Comparison of ENCODE assay signal across 8 cellular contexts in the genomic region with DNA sequence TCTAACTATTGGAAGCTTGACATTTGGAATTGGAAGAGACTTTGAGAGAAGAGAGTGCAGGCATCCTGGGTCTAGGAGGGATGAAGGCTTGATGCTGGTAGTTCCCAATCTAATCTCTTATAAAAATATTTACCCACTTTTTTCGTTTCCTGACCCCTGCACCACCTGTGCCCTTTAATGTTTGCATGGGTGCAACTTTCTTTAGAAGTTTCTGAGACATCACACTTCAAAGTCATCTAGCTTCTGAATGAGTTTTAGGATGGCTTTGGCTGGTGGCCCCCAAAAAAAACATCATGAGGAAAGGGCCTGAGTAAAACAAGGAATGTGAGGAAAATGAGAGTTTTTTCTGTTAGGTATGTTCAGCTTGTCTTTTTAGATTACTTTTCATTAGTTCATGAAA. TPM values are rescaled to one million over a fixed set of nuclear protein-coding genes. Genes with fewer than 3 reads are reported as not detected.
DNase-seq lines count a peak whose midpoint lies in the region; ATAC-seq and TF ChIP-seq lines count a peak whose summit lies in the region.

No MANE protein-coding gene starts in this region.

- H2BK15ac ChIP-seq in mesenchymal stem cell (ENCODE audit: low read depth, poor library complexity, severe bottlenecking): no peak overlapping the region

- no peak overlapping the region for H2BK120ac ChIP-seq in mesenchymal stem cell (ENCODE audit: low read depth, low read length)

- H3K9me3 Mint-ChIP-seq in brain: peaks cover 0 to 8% (median 4%) of the 10 kb centered on the region in 5 experiments

- H3K27ac ChIP-seq in heart left ventricle: peak overlapping the region in 4 of 12 donors; percentile 66 to 88 (median 86)
- H3K27ac ChIP-seq in mesenchymal stem cell (ENCODE audit: low read length, poor library complexity, severe bottlenecking): no peak overlapping the region
- peak overlapping the region; percentile 85 for H3K27ac ChIP-seq in upper lobe of right lung

- H4K8ac ChIP-seq in mesenchymal stem cell (ENCODE audit: low read length): no peak overlapping the region

- H3K18ac ChIP-seq in mesenchymal stem cell (ENCODE audit: low read depth in 1 of 2, low read length in 2 of 2): no peak overlapping the region

- no peak overlapping the region for H3K14ac ChIP-seq in mesenchymal stem cell (ENCODE audit: low read length in 2 of 2)

- no peak overlapping the region for H3K4ac ChIP-seq in mesenchymal stem cell (ENCODE audit: low read depth in 1 of 2, low read length in 2 of 2)

- H3K27ac Mint-ChIP-seq in brain: peak overlapping the region; percentile 91 to 97 (median 95)

- H2BK12ac ChIP-seq in mesenchymal stem cell (ENCODE audit: low read length in 2 of 2): no peak overlapping the region

- H3K4me1 ChIP-seq in heart left ventricle (peaks cover 0 to 22% (median 15%) of the 10 kb centered on the region in 12 donors), mesenchymal stem cell (ENCODE audit: control insufficient read depth, insufficient read depth, low read depth, low read length) (no peaks in the 10 kb centered on the region), upper lobe of right lung (peaks cover 13% of the 10 kb centered on the region)

- peaks cover 40% of the 10 kb centered on the region for H3K36me3 Mint-ChIP-seq in brain

- peaks cover 34% of the 10 kb centered on the region for H3K4me1 Mint-ChIP-seq in brain

- ATAC-seq in heart left ventricle: no peak
- no peak for ATAC-seq in left ventricle myocardium superior
- ATAC-seq in upper lobe of right lung: no peak
- no peak for ATAC-seq in GM18520 (IDR thresholded peaks at IDR 0.05; ENCODE audit: unreplicated experiment)

- WGBS in heart left ventricle, 4 donors: 0 to 3% (median 1%) methylated on average over 1 of the region's 1 CpG
- WGBS in mesenchymal stem cell: no CpG with 5 or more reads among the region's 1 CpG

- no peak overlapping the region for H4K91ac ChIP-seq in mesenchymal stem cell (ENCODE audit: low read length)

- no peak for TF ChIP-seq CTCF in heart left ventricle (IDR thresholded peaks at IDR 0.05)
- TF ChIP-seq CTCF in brain (conservative IDR thresholded peaks at IDR 0.05): no peak
- no peak for TF ChIP-seq CTCF in upper lobe of right lung (IDR thresholded peaks at IDR 0.05)

- H3K27me3 ChIP-seq in heart left ventricle (no peaks in the 10 kb centered on the region), mesenchymal stem cell (ENCODE audit: control insufficient read depth in 1 of 2, insufficient read depth in 1 of 2, low read length in 2 of 2) (no peaks in the 10 kb centered on the region), upper lobe of right lung (no peaks in the 10 kb centered on the region)

- no peak for TF ChIP-seq POLR2A in heart left ventricle (IDR thresholded peaks at IDR 0.05)

- H3K4me3 Mint-ChIP-seq in brain: peak overlapping the region; percentile 94 to 98 (median 97)

- no peak overlapping the region for H2BK5ac ChIP-seq in mesenchymal stem cell (ENCODE audit: low read depth, low read length, poor library complexity, severe bottlenecking)

- H3K4me2 ChIP-seq in mesenchymal stem cell (ENCODE audit: low read length, poor library complexity, severe bottlenecking): peak overlapping the region; percentile 49

- peaks cover 15% of the 10 kb centered on the region for H3K79me1 ChIP-seq in mesenchymal stem cell (replicated peaks; ENCODE audit: low read length, poor library complexity, severe bottlenecking)

- H3K9me3 ChIP-seq in heart left ventricle (no peaks in the 10 kb centered on the region), mesenchymal stem cell (ENCODE audit: control insufficient read depth, low read length) (no peaks in the 10 kb centered on the region), upper lobe of right lung (no peaks in the 10 kb centered on the region)

- DNase-seq in heart left ventricle (no peak), left ventricle myocardium superior (no peak), mesenchymal stem cell (no peak), upper lobe of right lung (no peak), midbrain (lab: John Stamatoyannopoulos, UW) (no peak), putamen (ENCODE audit: low spot score) (no peak)

- no peak overlapping the region for H3K23ac ChIP-seq in mesenchymal stem cell (ENCODE audit: low read length in 2 of 2)

- intact Hi-C loops in heart left ventricle (cut with DNase I) (no loop called here), left ventricle myocardium superior (cut with micrococcal nuclease) (no loop called here), upper lobe of right lung (cut with DNase I) (no loop called here)

- no peak overlapping the region for H2AK5ac ChIP-seq in mesenchymal stem cell (ENCODE audit: low read length, severe bottlenecking)

- H2AFZ ChIP-seq in mesenchymal stem cell (ENCODE audit: low read depth, low read length): no peak overlapping the region

- H3K9ac ChIP-seq in mesenchymal stem cell (ENCODE audit: low read length): peak overlapping the region; percentile 96

- H3K4me3 ChIP-seq in heart left ventricle (peak overlapping the region; percentile 72 to 98 (median 85)), mesenchymal stem cell (ENCODE audit: insufficient read depth in 1 of 2, low read depth in 1 of 2, low read length in 2 of 2) (peak overlapping the region in 1 of 2 experiments; percentile 99), upper lobe of right lung (peak overlapping the region; percentile 95)

- H3K36me3 ChIP-seq in heart left ventricle: peaks cover 0 to 33% (median 15%) of the 10 kb centered on the region in 9 donors
- H3K36me3 ChIP-seq in mesenchymal stem cell (ENCODE audit: control insufficient read depth in 1 of 2, insufficient read depth in 2 of 2, low read depth in 1 of 2, low read length in 2 of 2): peaks cover 3 to 26% of the 10 kb centered on the region in 2 experiments
- peaks cover 9% of the 10 kb centered on the region for H3K36me3 ChIP-seq in upper lobe of right lung

- peaks cover 16% of the 10 kb centered on the region for H3K27me3 Mint-ChIP-seq in brain

RNA-seq across cellular contexts. Expression of a gene that starts 1.1 kb away (rescaled TPM):
- total RNA-seq in heart left ventricle (10 to 100 TPM in 2 of 9 donors, 1 to 10 TPM in 7; 4.4 to 14.7 (median 6.5) TPM), left ventricle myocardium superior (8.9 TPM), upper lobe of right lung (16.7 TPM)
- polyA plus RNA-seq in heart left ventricle (10 to 100 TPM in 1 of 2 donors, 1 to 10 TPM in 1; 2.8 to 10.4 TPM), brain (ENCODE audit: insufficient read depth, low read depth, low replicate concordance) (18.9 TPM)
- 6.4 TPM for polyA plus RNA-seq in mesenchymal stem cell (2013, experiment 1 of 2)
- 6.1 TPM for polyA plus RNA-seq in mesenchymal stem cell (2013, experiment 2 of 2)
